In the genomic region with DNA sequence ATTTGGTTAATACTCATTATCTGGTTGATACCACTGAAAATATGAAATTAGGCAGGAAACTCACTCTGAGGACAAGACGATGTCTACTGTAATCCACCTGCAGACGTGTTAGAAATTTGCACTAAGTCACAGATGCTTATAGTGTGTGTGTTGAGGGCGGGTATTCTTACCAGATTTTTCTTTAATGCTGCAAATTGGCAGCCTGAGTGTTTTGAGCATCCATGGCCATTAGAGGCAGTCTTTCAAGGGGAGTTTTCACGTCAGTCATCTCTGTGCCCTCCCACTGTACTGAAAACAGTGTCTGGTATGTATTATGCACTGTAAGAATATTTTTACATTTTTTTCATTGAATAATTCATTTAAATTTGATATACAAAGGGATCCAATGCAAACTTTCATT, we compare ENCODE assay signal across 14 cellular contexts.
DNase-seq lines count a peak whose midpoint lies in the region; ATAC-seq and TF ChIP-seq lines count a peak whose summit lies in the region.
"Had no signal": no experiment of that assay in that cellular context is flagged by ENCODE, and none has a peak within 500 bp of the region (broad histone marks: within the 10 kb centered on the region; RNA-seq: fewer than 3 reads in every experiment).

No MANE protein-coding gene starts in this region.

- H3K27me3 ChIP-seq in HCT116 (ENCODE audit: insufficient read depth, low read length), result no peaks in the 10 kb centered on the region
- peaks cover 93% of the 10 kb centered on the region for H3K27me3 ChIP-seq in PC-9 (ENCODE audit: insufficient read depth, low read depth)
- H3K27me3 ChIP-seq in endodermal cell (ENCODE audit: control insufficient read depth, insufficient read depth, low read length, poor library complexity, severe bottlenecking), result no peaks in the 10 kb centered on the region
- no peaks in the 10 kb centered on the region for H3K27me3 ChIP-seq in esophagus muscularis mucosa

- H3K9ac ChIP-seq in HCT116 (ENCODE audit: low read length) (no peak overlapping the region), endodermal cell (ENCODE audit: extremely low read depth, low read length, poor library complexity, severe bottlenecking) (no peak overlapping the region)

- H3K79me2 ChIP-seq in HCT116 (ENCODE audit: insufficient read depth, low read length), result no peaks in the 10 kb centered on the region
- no peaks in the 10 kb centered on the region for H3K79me2 ChIP-seq in PC-9 (ENCODE audit: low read depth)

- no peaks in the 10 kb centered on the region for H3K36me3 Mint-ChIP-seq in endodermal cell (ENCODE audit: low read depth)
- H3K36me3 Mint-ChIP-seq: activated naive CD8-positive, alpha-beta T cell had no signal

- 84 to 100% methylated on average over 1 to 4 of the region's 4 CpGs for WGBS in endodermal cell (ENCODE audit: insufficient coverage in 1 of 2, insufficient read length in 1 of 2), 2 experiments
- WGBS in esophagus muscularis mucosa, result 74% methylated on average over 4 of the region's 4 CpGs

- intact Hi-C loops in HCT116 (cut with micrococcal nuclease) (no loop called here), PC-9 (cut with micrococcal nuclease; ENCODE audit: unreplicated experiment) (no loop called here), esophagus muscularis mucosa (cut with DNase I) (no loop called here)

- CTCF ChIA-PET in HCT116 (lab: Charles Lee) (no interaction called here), PC-9 (lab: Charles Lee) (no interaction called here)

- no peaks in the 10 kb centered on the region for H3K36me3 ChIP-seq in HCT116 (ENCODE audit: control insufficient read depth in 1 of 2, insufficient read depth in 2 of 2, low read length in 2 of 2)
- H3K36me3 ChIP-seq in PC-9 (ENCODE audit: low read depth), result no peaks in the 10 kb centered on the region
- H3K36me3 ChIP-seq in endodermal cell (ENCODE audit: control insufficient read depth, insufficient read depth, low read length), result no peaks in the 10 kb centered on the region
- no peaks in the 10 kb centered on the region for H3K36me3 ChIP-seq in esophagus muscularis mucosa

- no peak overlapping the region for H3K27ac Mint-ChIP-seq in endodermal cell
- H3K27ac Mint-ChIP-seq: activated CD4-positive, alpha-beta T cell treated with anti-CD3 and anti-CD28 coated beads, Interleukin-2, amount 10 ng/mL, durations not matched to agents 24 days and 14 days; activated naive CD8-positive, alpha-beta T cell had no signal

- H3K9me3 ChIP-seq in HCT116 (ENCODE audit: control insufficient read depth in 1 of 2, insufficient read depth in 1 of 2, low read depth in 1 of 2, low read length in 2 of 2) (peaks cover 0 to 3% of the 10 kb centered on the region in 2 experiments; a peak in 2 of 4 replicates), PC-9 (ENCODE audit: insufficient read depth, low read depth) (no peaks in the 10 kb centered on the region), endodermal cell (ENCODE audit: control insufficient read depth, low read length) (no peaks in the 10 kb centered on the region), esophagus muscularis mucosa (no peaks in the 10 kb centered on the region)

- H4K20me1 ChIP-seq in HCT116 (ENCODE audit: insufficient read depth), result no peaks in the 10 kb centered on the region
- no peaks in the 10 kb centered on the region for H4K20me1 ChIP-seq in PC-9 (ENCODE audit: insufficient read depth)

- DNase-seq in HCT116 (ENCODE audit: low read depth, low spot score) (no peak), PC-9 (no peak), endodermal cell (no peak), retinal pigment epithelial cell (ENCODE audit: low read depth) (no peak), NCI-H1105 (lab: John Stamatoyannopoulos, UW) (no peak), mucosa of gallbladder (ENCODE audit: low spot score) (no peak), esophagus muscularis mucosa (ENCODE audit: extremely low spot score) (no peak)
- no peak for DNase-seq in activated CD4-positive, alpha-beta T cell treated with anti-CD3 and anti-CD28 coated beads, Interleukin-2, amount 50 U/mL, for 4 hours
- DNase-seq: activated CD4-positive, alpha-beta T cell treated with anti-CD3 and anti-CD28 coated beads, Interleukin-2, amount 10 ng/mL, durations not matched to agents 24 days and 14 days; activated T-cell treated with anti-CD3 and anti-CD28 coated beads for 4 hours; kidney glomerular epithelial cell; NCI-H2081; NCI-H748 treated with DMSO at 0.1 percent for 48 hours had no signal

- no peak overlapping the region for H3K4me2 ChIP-seq in HCT116 (ENCODE audit: low read length)
- no peak overlapping the region for H3K4me2 ChIP-seq in PC-9

- ATAC-seq in HCT116, result peak; percentile 53; the same call in 1 of the 2 replicates

- RAD21 ChIA-PET in HCT116 (lab: Charles Lee; ENCODE audit: low non-redundant PET in 1 of 2, low total read pairs in 2 of 2, uncharacterized antibody in 2 of 2, unreplicated experiment in 2 of 2), result no interaction called here

- H3K4me3 ChIP-seq in HCT116 (replicated peaks in 1 of 2; ENCODE audit: low read depth in 1 of 2, low read length in 2 of 2) (no peak overlapping the region), PC-9 (no peak overlapping the region), endodermal cell (ENCODE audit: low read length) (no peak overlapping the region), retinal pigment epithelial cell (ENCODE audit: low read length) (no peak overlapping the region), esophagus muscularis mucosa (peak overlapping the region in 1 of 4 donors; percentile 5)

- POLR2A ChIA-PET in HCT116 (lab: Charles Lee) (no interaction called here), PC-9 (lab: Charles Lee; ENCODE audit: unreplicated experiment) (no interaction called here)

- no peaks in the 10 kb centered on the region for H3K4me1 Mint-ChIP-seq in endodermal cell
- H3K4me1 Mint-ChIP-seq: activated CD4-positive, alpha-beta T cell treated with anti-CD3 and anti-CD28 coated beads, Interleukin-2, amount 10 ng/mL, durations not matched to agents 24 days and 14 days had no signal

- TF ChIP-seq RAD21 in HCT116 (IDR thresholded peaks at IDR 0.05; ENCODE audit: low read depth), result no peak

- H3K4me1 ChIP-seq in HCT116 (ENCODE audit: control insufficient read depth in 1 of 2, insufficient read depth in 2 of 2, low read length in 2 of 2), result no peaks in the 10 kb centered on the region
- no peaks in the 10 kb centered on the region for H3K4me1 ChIP-seq in PC-9 (replicated peaks; ENCODE audit: insufficient read depth)
- no peaks in the 10 kb centered on the region for H3K4me1 ChIP-seq in endodermal cell (ENCODE audit: control insufficient read depth, insufficient read depth, low read length)
- H3K4me1 ChIP-seq in esophagus muscularis mucosa, result peaks cover 0 to 4% (median 0%) of the 10 kb centered on the region in 4 donors

- TF ChIP-seq POLR2A in HCT116 (IDR thresholded peaks at IDR 0.05; ENCODE audit: borderline replicate concordance, extremely low read depth, insufficient read depth, insufficient read length) (no peak), esophagus muscularis mucosa (IDR thresholded peaks at IDR 0.05; ENCODE audit: low read depth) (no peak)

- no peaks in the 10 kb centered on the region for H3K9me3 Mint-ChIP-seq in endodermal cell
- H3K9me3 Mint-ChIP-seq: activated CD4-positive, alpha-beta T cell treated with anti-CD3 and anti-CD28 coated beads, Interleukin-2, amount 10 ng/mL, durations not matched to agents 24 days and 14 days had no signal

- no peak overlapping the region for H3K27ac ChIP-seq in HCT116 (ENCODE audit: low read depth, low read length)
- H3K27ac ChIP-seq in PC-9, result no peak overlapping the region
- H3K27ac ChIP-seq in endodermal cell (ENCODE audit: low read depth, low read length), result no peak overlapping the region
- H3K27ac ChIP-seq in esophagus muscularis mucosa (replicated peaks in 1 of 4), result no peak overlapping the region

- H3F3A ChIP-seq in PC-9 (ENCODE audit: insufficient read depth, low read depth), result no peaks in the 10 kb centered on the region

- H3K9me2 ChIP-seq in HCT116 (ENCODE audit: insufficient read depth), result no peaks in the 10 kb centered on the region
- H3K9me2 ChIP-seq in PC-9 (ENCODE audit: insufficient read depth), result no peaks in the 10 kb centered on the region

- BruUV-seq in HCT116 (replicated peaks; lab: Mats Ljungman, UMichigan) (no TSS peak), PC-9 (replicated peaks; lab: Mats Ljungman, UMichigan) (no TSS peak)

- H2AFZ ChIP-seq in HCT116 (ENCODE audit: low read depth, low read length, poor library complexity, severe bottlenecking) (no peak overlapping the region), PC-9 (no peak overlapping the region)

- no peaks in the 10 kb centered on the region for H3K27me3 Mint-ChIP-seq in endodermal cell (ENCODE audit: insufficient read depth)

- no peak overlapping the region for H3K4me3 Mint-ChIP-seq in endodermal cell
- H3K4me3 Mint-ChIP-seq: activated CD4-positive, alpha-beta T cell treated with anti-CD3 and anti-CD28 coated beads, Interleukin-2, amount 10 ng/mL, durations not matched to agents 24 days and 14 days; activated naive CD8-positive, alpha-beta T cell had no signal

- TF ChIP-seq CTCF in HCT116 (IDR thresholded peaks at IDR 0.05 in 2 of 3, conservative IDR thresholded peaks at IDR 0.05 in 1 of 3; ENCODE audit: borderline replicate concordance in 1 of 3, insufficient read depth in 1 of 3, low read depth in 2 of 3, low read length in 2 of 3), result 0 out of 6 replicates have a peak, but pooled peaks of 1 of the 3 experiments have one; percentile 20
- peak; percentile 44; the same call in 1 of the 2 replicates for TF ChIP-seq CTCF in PC-9 (conservative IDR thresholded peaks at IDR 0.05)
- TF ChIP-seq CTCF in endodermal cell (conservative IDR thresholded peaks at IDR 0.05), result peak; percentile 56
- peak; percentile 62 for TF ChIP-seq CTCF in retinal pigment epithelial cell (conservative IDR thresholded peaks at IDR 0.05; ENCODE audit: low read depth, low read length)
- TF ChIP-seq CTCF in esophagus muscularis mucosa (IDR thresholded peaks at IDR 0.05), result no peak

- no peak for TF ChIP-seq EP300 in esophagus muscularis mucosa (IDR thresholded peaks at IDR 0.05)

TF ChIP-seq in HCT116, 20 proteins besides CTCF, POLR2A, EP300 and RAD21 (continues in another document):
- TF ChIP-seq CEBPB (IDR thresholded peaks at IDR 0.05; ENCODE audit: low read depth) (no peak), YY1 (IDR thresholded peaks at IDR 0.05; ENCODE audit: extremely low read depth, insufficient replicate concordance, low read depth, low read length) (no peak), EZH2phosphoT487 (IDR thresholded peaks at IDR 0.05; ENCODE audit: borderline replicate concordance) (no peak), POLR2AphosphoS5 (IDR thresholded peaks at IDR 0.05; ENCODE audit: low read depth, low read length) (no peak), EZH2 (IDR thresholded peaks at IDR 0.05) (no peak), SP1 (IDR thresholded peaks at IDR 0.05; ENCODE audit: low read depth) (no peak), SIN3A (IDR thresholded peaks at IDR 0.05; ENCODE audit: low read depth) (no peak), EGR1 (IDR thresholded peaks at IDR 0.05; ENCODE audit: low read depth) (no peak), ZFX (IDR thresholded peaks at IDR 0.05) (no peak)
- TF ChIP-seq, protein P1, sequence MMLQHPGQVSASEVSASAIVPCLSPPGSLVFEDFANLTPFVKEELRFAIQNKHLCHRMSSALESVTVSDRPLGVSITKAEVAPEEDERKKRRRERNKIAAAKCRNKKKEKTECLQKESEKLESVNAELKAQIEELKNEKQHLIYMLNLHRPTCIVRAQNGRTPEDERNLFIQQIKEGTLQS (IDR thresholded peaks at IDR 0.05), result no peak

Comparison
In these comparisons a context has a peak if more than half of its experiments do, and no peak if none do; other contexts are left out.
1. CTCF ChIP-seq: peak in PC-9 (single experiment), endodermal cell (single experiment) and retinal pigment epithelial cell (single experiment); none in esophagus muscularis mucosa (0 of 3).